In genomic region chr1:32759521-32759980, GRCh38 we compare ENCODE assay signal across 10 cellular contexts. TPM values are rescaled to one million over a fixed set of nuclear protein-coding genes. Genes with fewer than 3 reads are reported as not detected.
DNase-seq lines count a peak whose midpoint lies in the region; ATAC-seq, FAIRE-seq and TF ChIP-seq lines count a peak whose summit lies in the region.
"Had no signal": no experiment of that assay in that cellular context is flagged by ENCODE, and none has a peak within 500 bp of the region (broad histone marks: within the 10 kb centered on the region; RNA-seq: fewer than 3 reads in every experiment).

No MANE protein-coding gene starts in this region.

- CTCF ChIA-PET in activated CD4-positive, alpha-beta memory T cell treated with anti-CD3 and anti-CD28 coated beads for 36 hours (lab: Charles Lee), result interaction anchor here (0.9 to 5.3 kb wide), 4 partner anchors 12 to 100 kb away, joined by 3 to 32 read pairs (median 6); no protein-coding TSS in a partner anchor
- CTCF ChIA-PET in activated CD4-positive, alpha-beta memory T cell treated with anti-CD3 and anti-CD28 coated beads, Interleukin-2, amount 10 ng/mL, durations not matched to agents 7 days and 5 days (lab: Charles Lee), result interaction anchor here (1.4 kb wide), 1 partner anchor 47 kb away, joined by 6 read pairs; no protein-coding TSS in a partner anchor
- CTCF ChIA-PET in K562 (lab: Yijun Ruan, JAX; ENCODE audit: low intra/inter-chr PET ratio), result no interaction called here

- H3K27me3 ChIP-seq in K562 (ENCODE audit: control insufficient read depth in 2 of 2, insufficient read depth in 2 of 2, low read length in 2 of 2) (no peaks in the 10 kb centered on the region), right lobe of liver (no peaks in the 10 kb centered on the region), upper lobe of left lung (no peaks in the 10 kb centered on the region)

- H3K4me1 Mint-ChIP-seq in activated CD4-positive, alpha-beta memory T cell treated with anti-CD3 and anti-CD28 coated beads for 36 hours (ENCODE audit: low read depth), result peaks cover 27% of the 10 kb centered on the region
- H3K4me1 Mint-ChIP-seq in activated CD4-positive, alpha-beta memory T cell treated with anti-CD3 and anti-CD28 coated beads, Interleukin-2, amount 10 ng/mL, durations not matched to agents 7 days and 5 days, result peaks cover 7% of the 10 kb centered on the region

- H3K4me3 ChIP-seq in K562 (no peak overlapping the region), right lobe of liver (no peak overlapping the region), upper lobe of left lung (peak overlapping the region in 1 of 4 donors; percentile 4)

- no TSS peak for BruUV-seq in K562 (replicated peaks; lab: Mats Ljungman, UMichigan)

- H3K9me3 Mint-ChIP-seq in activated CD4-positive, alpha-beta memory T cell treated with anti-CD3 and anti-CD28 coated beads for 36 hours, result no peaks in the 10 kb centered on the region
- H3K9me3 Mint-ChIP-seq in activated CD4-positive, alpha-beta memory T cell treated with anti-CD3 and anti-CD28 coated beads, Interleukin-2, amount 10 ng/mL, durations not matched to agents 7 days and 5 days, result no peaks in the 10 kb centered on the region

- H3K4me2 ChIP-seq in K562 (ENCODE audit: insufficient read depth, low read length), result no peak overlapping the region; the same call in 1 of the 2 replicates

- POLR2A ChIA-PET in activated CD4-positive, alpha-beta memory T cell treated with anti-CD3 and anti-CD28 coated beads for 36 hours (lab: Charles Lee), result no interaction called here
- POLR2A ChIA-PET in activated CD4-positive, alpha-beta memory T cell treated with anti-CD3 and anti-CD28 coated beads, Interleukin-2, amount 10 ng/mL, durations not matched to agents 7 days and 5 days (lab: Charles Lee), result no interaction called here
- POLR2A ChIA-PET in K562 (lab: Yijun Ruan, JAX), result interaction anchor here (1.2 to 2.0 kb wide), 3 partner anchors 10 to 14 kb away, joined by 3 to 19 read pairs (median 7); no protein-coding TSS in a partner anchor

- H3K27ac ChIP-seq in K562 (ENCODE audit: extremely low read depth, low read depth, low read length) (peak overlapping the region; percentile 47), right lobe of liver (peak overlapping the region in 2 of 3 donors; percentile 35 to 43), upper lobe of left lung (peak overlapping the region; percentile 85 to 91 (median 86))

- H3K9me1 ChIP-seq in K562 (ENCODE audit: control insufficient read depth, insufficient read depth, low read length), result peaks cover 14% of the 10 kb centered on the region

- H3K4me1 ChIP-seq in K562 (replicated peaks in 1 of 2; ENCODE audit: control insufficient read depth in 2 of 2, insufficient read depth in 2 of 2, low read length in 2 of 2) (peaks cover 71 to 72% of the 10 kb centered on the region in 2 experiments), right lobe of liver (peaks cover 0 to 30% (median 12%) of the 10 kb centered on the region in 4 donors), upper lobe of left lung (peaks cover 27 to 65% (median 51%) of the 10 kb centered on the region in 4 donors)

- TF ChIP-seq EP300 in K562 (IDR thresholded peaks at IDR 0.05; ENCODE audit: low read length) (no peak), upper lobe of left lung (IDR thresholded peaks at IDR 0.05) (peak in 2 of 4 donors; percentile 34 to 83)

- H3K4me3 Mint-ChIP-seq in activated CD4-positive, alpha-beta memory T cell treated with anti-CD3 and anti-CD28 coated beads for 36 hours, result no peak overlapping the region
- H3K4me3 Mint-ChIP-seq in activated CD4-positive, alpha-beta memory T cell treated with anti-CD3 and anti-CD28 coated beads, Interleukin-2, amount 10 ng/mL, durations not matched to agents 7 days and 5 days, result no peak overlapping the region

- H3K36me3 Mint-ChIP-seq in activated CD4-positive, alpha-beta memory T cell treated with anti-CD3 and anti-CD28 coated beads for 36 hours, result no peaks in the 10 kb centered on the region
- H3K36me3 Mint-ChIP-seq in activated CD4-positive, alpha-beta memory T cell treated with anti-CD3 and anti-CD28 coated beads, Interleukin-2, amount 10 ng/mL, durations not matched to agents 7 days and 5 days (ENCODE audit: low read depth), result no peaks in the 10 kb centered on the region

- no peak for TF ChIP-seq RAD21 in K562 (CRISPR knock-in tag; conservative IDR thresholded peaks at IDR 0.05 in 1 of 2, IDR thresholded peaks at IDR 0.05 in 1 of 2)

- peak; percentile 72 for FAIRE-seq in K562 (lab: Jason Lieb, UNC)

- H3K27ac Mint-ChIP-seq in activated CD4-positive, alpha-beta memory T cell treated with anti-CD3 and anti-CD28 coated beads for 36 hours, result peak overlapping the region; percentile 36
- H3K27ac Mint-ChIP-seq in activated CD4-positive, alpha-beta memory T cell treated with anti-CD3 and anti-CD28 coated beads, Interleukin-2, amount 10 ng/mL, durations not matched to agents 7 days and 5 days, result no peak overlapping the region

- peaks cover 45% of the 10 kb centered on the region for H4K20me1 ChIP-seq in K562 (replicated peaks; ENCODE audit: control insufficient read depth, insufficient read depth, low read length)

- H3K9ac ChIP-seq in K562 (ENCODE audit: insufficient read depth in 1 of 2, low read depth in 2 of 2, low read length in 2 of 2), result peak overlapping the region; percentile 4 to 49; a peak in 2 of 4 replicates

- in situ Hi-C loops in K562 (cut with MboI), result no loop called here

- H3K36me3 ChIP-seq in K562 (ENCODE audit: control insufficient read depth, insufficient read depth, low read length) (peaks cover 18% of the 10 kb centered on the region; the same call in 2 of the 3 replicates), right lobe of liver (no peaks in the 10 kb centered on the region), upper lobe of left lung (no peaks in the 10 kb centered on the region)

- no peak overlapping the region for H2AFZ ChIP-seq in K562 (ENCODE audit: low read depth, low read length)

- H3K79me2 ChIP-seq in K562 (ENCODE audit: control insufficient read depth, insufficient read depth, low read length), result peaks cover 72% of the 10 kb centered on the region

- H3K9me3 ChIP-seq in K562 (replicated peaks; ENCODE audit: control insufficient read depth, insufficient read depth, low read depth, low read length), result no peaks in the 10 kb centered on the region
- no peaks in the 10 kb centered on the region for H3K9me3 ChIP-seq in right lobe of liver
- no peaks in the 10 kb centered on the region for H3K9me3 ChIP-seq in upper lobe of left lung

- 37% methylated on average over 5 of the region's 5 CpGs for WGBS in K562 (ENCODE audit: insufficient coverage, low coverage, missing lambda C conversion rate)
- WGBS in right lobe of liver (ENCODE audit: insufficient coverage, low coverage, low lambda C conversion rate, missing lambda C conversion rate), result 39% methylated on average over 3 of the region's 5 CpGs
- 45 to 52% methylated on average over 5 of the region's 5 CpGs for WGBS in upper lobe of left lung, 2 donors

- ATAC-seq in K562 (no peak), right lobe of liver (peak; percentile 18 to 37 (median 27)), upper lobe of left lung (ENCODE audit: low FRiP score in 2 of 2) (peak; percentile 45 to 86), HG03457 (IDR thresholded peaks at IDR 0.05; ENCODE audit: unreplicated experiment) (no peak), HG03378 (IDR thresholded peaks at IDR 0.05; ENCODE audit: unreplicated experiment) (no peak), HG02763 (IDR thresholded peaks at IDR 0.05; ENCODE audit: unreplicated experiment) (no peak)

- intact Hi-C loops in activated CD4-positive, alpha-beta memory T cell treated with anti-CD3 and anti-CD28 coated beads for 36 hours (cut with micrococcal nuclease), result no loop called here
- intact Hi-C loops in K562 (cut with micrococcal nuclease), result no loop called here
- intact Hi-C loops in right lobe of liver (cut with DNase I), result no loop called here

- no peaks in the 10 kb centered on the region for H3K27me3 Mint-ChIP-seq in activated CD4-positive, alpha-beta memory T cell treated with anti-CD3 and anti-CD28 coated beads for 36 hours
- peaks cover 22% of the 10 kb centered on the region for H3K27me3 Mint-ChIP-seq in activated CD4-positive, alpha-beta memory T cell treated with anti-CD3 and anti-CD28 coated beads, Interleukin-2, amount 10 ng/mL, durations not matched to agents 7 days and 5 days

- DNase-seq in activated CD4-positive, alpha-beta memory T cell treated with anti-CD3 and anti-CD28 coated beads for 36 hours, result no peak
- DNase-seq in activated CD4-positive, alpha-beta memory T cell treated with anti-CD3 and anti-CD28 coated beads, Interleukin-2, amount 10 ng/mL, durations not matched to agents 7 days and 5 days, result no peak
- DNase-seq in K562 (ENCODE audit: extremely low read depth in 1 of 4, low spot score in 3 of 4) (no peak), right lobe of liver (peak in 1 of 3 donors; percentile 55), upper lobe of left lung (peak in 1 of 2 donors; percentile 85)
- DNase-seq: NCI-H510A, T-helper 9 cell had no signal

- no peak for TF ChIP-seq CTCF in K562 (IDR thresholded peaks at IDR 0.05 in 2 of 3, conservative IDR thresholded peaks at IDR 0.05 in 1 of 3; ENCODE audit: insufficient read depth in 2 of 3, low read depth in 1 of 3, low read length in 3 of 3)
- no peak for TF ChIP-seq CTCF in right lobe of liver (IDR thresholded peaks at IDR 0.05)
- TF ChIP-seq CTCF in upper lobe of left lung (IDR thresholded peaks at IDR 0.05), result no peak

- TF ChIP-seq POLR2A in K562 (conservative IDR thresholded peaks at IDR 0.05), result no peak
- no peak for TF ChIP-seq POLR2A in right lobe of liver (IDR thresholded peaks at IDR 0.05)
- no peak for TF ChIP-seq POLR2A in upper lobe of left lung (IDR thresholded peaks at IDR 0.05)

RNA-seq across cellular contexts. Expression of gene SYNC, which starts 57.0 kb away (rescaled TPM):
- not detected for total RNA-seq in activated CD4-positive, alpha-beta memory T cell treated with anti-CD3 and anti-CD28 coated beads for 36 hours
- not detected for total RNA-seq in activated CD4-positive, alpha-beta memory T cell treated with anti-CD3 and anti-CD28 coated beads, Interleukin-2, amount 10 ng/mL, durations not matched to agents 7 days and 5 days
- total RNA-seq in K562 (2011; cell fraction: chromatin; rRNA removed; ENCODE audit: low replicate concordance), result 2.1 and 2.4 TPM in 2 replicates
- 1.7 and 1.8 TPM in 2 replicates for total RNA-seq in K562 (2011; cell fraction: nucleolus; rRNA removed)
- 1.2 and 1.5 TPM in 2 replicates for total RNA-seq in K562 (2011; cell fraction: nucleoplasm; rRNA removed)
- total RNA-seq in K562 (2014; rRNA removed) (0.86 and 1.1 TPM in 2 replicates), K562 (2014; rRNA removed; fragmentation: Illumina TruSeq; extraction: Trizol) (0.83 and 0.91 TPM in 2 replicates), K562 (2015; rRNA removed; fragmentation: Illumina TruSeq; extraction: Trizol) (0.87 and 1.1 TPM in 2 replicates), K562 (2021) (0.62 and 0.87 TPM in 2 replicates), right lobe of liver (1 to 10 TPM in 1 of 6 experiments, under 1 TPM in 5; 0.29 to 2.1 (median 0.44) TPM), upper lobe of left lung (10 to 100 TPM; 12.0 to 33.5 (median 25.8) TPM)
- polyA plus RNA-seq in K562 (2011; rRNA removed) (0.43 and 0.98 TPM in 2 replicates), K562 (2014; fragmentation: Illumina TruSeq; extraction: Trizol) (0.84 and 1.1 TPM in 2 replicates), K562 (2014; fragmentation: Nextera tagmentation; extraction: Ambion mirVana) (under 1 TPM; 0.49 to 0.74 TPM), K562 (2014; rRNA removed) (0.88 and 1.1 TPM in 2 replicates)
- 0.16 and 0.22 TPM in 2 replicates for polyA plus RNA-seq in K562 (2011; cell fraction: cytosol; rRNA removed)
- polyA plus RNA-seq in K562 (2011; cell fraction: nucleus; rRNA removed), result 0.37 and 0.92 TPM in 2 replicates
- 0.26 and 0.47 TPM in 2 replicates for polyA plus RNA-seq in K562 (2012)
- polyA minus RNA-seq in K562 (2011; rRNA and poly(A)+ RNA removed), result 1.2 and 1.3 TPM in 2 replicates
- 0.73 and 0.76 TPM in 2 replicates for polyA minus RNA-seq in K562 (2011; cell fraction: cytosol; rRNA and poly(A)+ RNA removed)
- 0.22 and 0.54 TPM in 2 replicates for polyA minus RNA-seq in K562 (2011; cell fraction: nucleus; rRNA and poly(A)+ RNA removed)

RNA-seq across cellular contexts. Expression of gene YARS1, which starts 57.6 kb away (rescaled TPM):
- 100 to 1,000 TPM; 208 to 213 TPM for total RNA-seq in activated CD4-positive, alpha-beta memory T cell treated with anti-CD3 and anti-CD28 coated beads for 36 hours
- total RNA-seq in activated CD4-positive, alpha-beta memory T cell treated with anti-CD3 and anti-CD28 coated beads, Interleukin-2, amount 10 ng/mL, durations not matched to agents 7 days and 5 days, result 100 to 1,000 TPM; 204 to 214 TPM
- total RNA-seq in K562 (2011; cell fraction: chromatin; rRNA removed; ENCODE audit: low replicate concordance), result 469 and 618 TPM in 2 replicates
- 286 and 302 TPM in 2 replicates for total RNA-seq in K562 (2011; cell fraction: nucleolus; rRNA removed)
- total RNA-seq in K562 (2011; cell fraction: nucleoplasm; rRNA removed), result 416 and 469 TPM in 2 replicates
- total RNA-seq in K562 (2014; rRNA removed) (336 and 418 TPM in 2 replicates), K562 (2014; rRNA removed; fragmentation: Illumina TruSeq; extraction: Trizol) (207 and 229 TPM in 2 replicates), K562 (2015; rRNA removed; fragmentation: Illumina TruSeq; extraction: Trizol) (127 TPM in 2 replicates), K562 (2021) (276 and 306 TPM in 2 replicates), right lobe of liver (10 to 100 TPM; 37.4 to 84.3 (median 53.5) TPM), upper lobe of left lung (100 to 1,000 TPM in 3 of 6 donors, 10 to 100 TPM in 3; 82.1 to 110 (median 95.1) TPM)
- polyA plus RNA-seq in K562 (2011; rRNA removed) (166 and 174 TPM in 2 replicates), K562 (2014; fragmentation: Illumina TruSeq; extraction: Trizol) (312 and 330 TPM in 2 replicates), K562 (2014; fragmentation: Nextera tagmentation; extraction: Ambion mirVana) (10 to 100 TPM; 66.2 to 92.8 TPM), K562 (2014; rRNA removed) (182 and 201 TPM in 2 replicates)
- 69.3 and 114 TPM in 2 replicates for polyA plus RNA-seq in K562 (2011; cell fraction: cytosol; rRNA removed)
- polyA plus RNA-seq in K562 (2011; cell fraction: nucleus; rRNA removed), result 229 and 316 TPM in 2 replicates
- 197 and 532 TPM in 2 replicates for polyA plus RNA-seq in K562 (2012)
- 215 and 273 TPM in 2 replicates for polyA minus RNA-seq in K562 (2011; rRNA and poly(A)+ RNA removed)
- 116 and 173 TPM in 2 replicates for polyA minus RNA-seq in K562 (2011; cell fraction: cytosol; rRNA and poly(A)+ RNA removed)
- polyA minus RNA-seq in K562 (2011; cell fraction: nucleus; rRNA and poly(A)+ RNA removed), result 55.7 and 137 TPM in 2 replicates

RNA-seq across cellular contexts. Expression of gene S100PBP, which starts 57.9 kb away (rescaled TPM):
- 10 to 100 TPM; 30.4 to 32.7 TPM for total RNA-seq in activated CD4-positive, alpha-beta memory T cell treated with anti-CD3 and anti-CD28 coated beads for 36 hours
- total RNA-seq in activated CD4-positive, alpha-beta memory T cell treated with anti-CD3 and anti-CD28 coated beads, Interleukin-2, amount 10 ng/mL, durations not matched to agents 7 days and 5 days, result 10 to 100 TPM; 78.4 to 84.0 TPM
- total RNA-seq in K562 (2011; cell fraction: chromatin; rRNA removed; ENCODE audit: low replicate concordance), result 129 and 333 TPM in 2 replicates
- 72.0 and 90.1 TPM in 2 replicates for total RNA-seq in K562 (2011; cell fraction: nucleolus; rRNA removed)
- 168 and 289 TPM in 2 replicates for total RNA-seq in K562 (2011; cell fraction: nucleoplasm; rRNA removed)
- total RNA-seq in K562 (2014; rRNA removed), result 22.8 and 25.7 TPM in 2 replicates
- total RNA-seq in K562 (2014; rRNA removed; fragmentation: Illumina TruSeq; extraction: Trizol), result 60.2 and 71.1 TPM in 2 replicates
- 36.3 and 45.2 TPM in 2 replicates for total RNA-seq in K562 (2015; rRNA removed; fragmentation: Illumina TruSeq; extraction: Trizol)
- 39.7 and 51.4 TPM in 2 replicates for total RNA-seq in K562 (2021)
- 58.9 and 59.8 TPM in 2 replicates for polyA plus RNA-seq in K562 (2011; rRNA removed)
- 11.6 and 25.9 TPM in 2 replicates for polyA plus RNA-seq in K562 (2011; cell fraction: cytosol; rRNA removed)
- 46.3 and 64.2 TPM in 2 replicates for polyA plus RNA-seq in K562 (2011; cell fraction: nucleus; rRNA removed)
- polyA plus RNA-seq in K562 (2012), result 17.6 and 23.2 TPM in 2 replicates
- polyA plus RNA-seq in K562 (2014; fragmentation: Illumina TruSeq; extraction: Trizol), result 29.4 and 32.9 TPM in 2 replicates
- 10 to 100 TPM; 22.9 to 31.8 TPM for polyA plus RNA-seq in K562 (2014; fragmentation: Nextera tagmentation; extraction: Ambion mirVana)
- 29.3 and 37.7 TPM in 2 replicates for polyA plus RNA-seq in K562 (2014; rRNA removed)
- polyA minus RNA-seq in K562 (2011; rRNA and poly(A)+ RNA removed), result 81.4 and 115 TPM in 2 replicates
- polyA minus RNA-seq in K562 (2011; cell fraction: cytosol; rRNA and poly(A)+ RNA removed), result 23.3 and 23.8 TPM in 2 replicates
- 27.1 and 58.4 TPM in 2 replicates for polyA minus RNA-seq in K562 (2011; cell fraction: nucleus; rRNA and poly(A)+ RNA removed)
- total RNA-seq in right lobe of liver, result 10 to 100 TPM in 4 of 6 experiments, 1 to 10 TPM in 2; 7.6 to 14.6 (median 10.5) TPM
- total RNA-seq in upper lobe of left lung, result 10 to 100 TPM; 20.8 to 85.9 (median 34.9) TPM

Comparison
In these comparisons a context has a peak if more than half of its experiments do, and no peak if none do; other contexts are left out.
1. ATAC-seq: peak in right lobe of liver (4 of 4) and upper lobe of left lung (2 of 2); none in K562 (single experiment), HG03457 (single experiment), HG03378 (single experiment) and HG02763 (single experiment).
2. Peak in every context shown above with its lines, with median percentiles within 50 percentile points of each other: H3K27ac ChIP-seq.